In the genomic region with DNA sequence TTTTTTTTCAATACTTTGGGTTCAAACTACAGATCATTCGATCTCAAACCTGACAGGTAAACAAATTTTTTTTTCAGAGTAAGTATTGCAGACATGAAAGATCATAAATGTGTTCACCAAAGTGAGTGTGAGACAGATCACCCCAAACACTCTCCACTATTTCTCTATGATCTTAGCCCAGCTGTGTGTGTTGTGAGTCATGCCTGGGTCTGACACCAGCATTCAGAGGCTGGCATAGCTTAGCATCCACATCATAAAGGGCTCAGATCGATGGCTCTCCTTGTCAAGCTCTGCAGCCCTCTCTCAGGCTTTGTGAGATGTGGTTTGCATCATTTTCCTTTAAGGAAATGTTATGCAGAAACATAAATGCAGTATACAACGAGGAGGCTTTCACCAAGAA, we compare ENCODE assay signal across 9 cellular contexts.
DNase-seq lines count a peak whose midpoint lies in the region; ATAC-seq, FAIRE-seq and TF ChIP-seq lines count a peak whose summit lies in the region.
"Had no signal": no experiment of that assay in that cellular context is flagged by ENCODE, and none has a peak within 500 bp of the region (broad histone marks: within the 10 kb centered on the region; RNA-seq: fewer than 3 reads in every experiment).

No MANE protein-coding gene starts in this region.

- 58 to 63% (median 60%) methylated on average over 3 of the region's 3 CpGs for WGBS in psoas muscle, 3 donors

- TF ChIP-seq CTCF in astrocyte (IDR thresholded peaks at IDR 0.05; ENCODE audit: insufficient read depth, low read depth, low read length) (no peak), lower lobe of right lung (IDR thresholded peaks at IDR 0.05) (no peak), psoas muscle (IDR thresholded peaks at IDR 0.05) (no peak)

- H2AFZ ChIP-seq in astrocyte (ENCODE audit: low read depth, low read length): no peak overlapping the region

- peaks cover 3% of the 10 kb centered on the region for H3K36me3 Mint-ChIP-seq in astrocyte (ENCODE audit: low read depth, unreplicated experiment)

- peak overlapping the region; percentile 37 for H3K4me3 Mint-ChIP-seq in astrocyte (ENCODE audit: unreplicated experiment)

- H3K4me1 ChIP-seq in HUES48 (ENCODE audit: control insufficient read depth, insufficient read depth, low read length): peaks cover 46% of the 10 kb centered on the region
- peaks cover 34% of the 10 kb centered on the region for H3K4me1 ChIP-seq in astrocyte (ENCODE audit: insufficient read depth, low read length)
- H3K4me1 ChIP-seq in lower lobe of right lung: peaks cover 48% of the 10 kb centered on the region
- H3K4me1 ChIP-seq in psoas muscle: peaks cover 28% of the 10 kb centered on the region

- intact Hi-C loops in lower lobe of right lung (cut with DNase I) (no loop called here), psoas muscle (cut with DNase I) (no loop called here)

- no peaks in the 10 kb centered on the region for H4K20me1 ChIP-seq in astrocyte (ENCODE audit: insufficient read depth, low read length)

- H3K27ac Mint-ChIP-seq in astrocyte (ENCODE audit: unreplicated experiment): peak overlapping the region; percentile 100

- peak; percentile 79 for DNase-seq in AG20443 (ENCODE audit: low spot score)
- DNase-seq in astrocyte (ENCODE audit: low read depth): peak; percentile 84
- DNase-seq in lower lobe of right lung: no peak
- no peak for DNase-seq in UCSD-AML1 (lab: John Stamatoyannopoulos, UW; ENCODE audit: unreplicated experiment)
- no peak for DNase-seq in psoas muscle
- DNase-seq in NCI-H1930 (lab: John Stamatoyannopoulos, UW): no peak
- DNase-seq: stimulated activated naive CD4-positive, alpha-beta T cell had no signal

- H3K27ac ChIP-seq in HUES48 (ENCODE audit: low read depth, low read length) (peak overlapping the region; percentile 43), astrocyte (ENCODE audit: low read depth, low read length) (peak overlapping the region; percentile 22), lower lobe of right lung (peak overlapping the region; percentile 54), psoas muscle (no peak overlapping the region)

- H3K27me3 Mint-ChIP-seq in astrocyte (ENCODE audit: low read depth, unreplicated experiment): no peaks in the 10 kb centered on the region

- H3K9me3 Mint-ChIP-seq in astrocyte (ENCODE audit: unreplicated experiment): no peaks in the 10 kb centered on the region

- no peak for ATAC-seq in lower lobe of right lung
- ATAC-seq in HG03045 (IDR thresholded peaks at IDR 0.05; ENCODE audit: unreplicated experiment): no peak
- no peak for ATAC-seq in psoas muscle

- H3K27me3 ChIP-seq in HUES48 (ENCODE audit: control insufficient read depth, insufficient read depth, low read length): no peaks in the 10 kb centered on the region
- no peaks in the 10 kb centered on the region for H3K27me3 ChIP-seq in astrocyte (ENCODE audit: insufficient read depth, low read length)
- no peaks in the 10 kb centered on the region for H3K27me3 ChIP-seq in lower lobe of right lung (ENCODE audit: low read depth)
- no peaks in the 10 kb centered on the region for H3K27me3 ChIP-seq in psoas muscle (ENCODE audit: insufficient read depth in 3 of 3, low read length in 2 of 3)

- H3K4me2 ChIP-seq in astrocyte (ENCODE audit: low read length): peak overlapping the region; percentile 3

- H3K9me3 ChIP-seq in HUES48 (ENCODE audit: control insufficient read depth, insufficient read depth, low read length) (no peaks in the 10 kb centered on the region), astrocyte (ENCODE audit: insufficient read depth, low read depth, low read length) (no peaks in the 10 kb centered on the region), lower lobe of right lung (no peaks in the 10 kb centered on the region), psoas muscle (no peaks in the 10 kb centered on the region)

- H3K4me1 Mint-ChIP-seq in astrocyte (ENCODE audit: low read depth, unreplicated experiment): peaks cover 53% of the 10 kb centered on the region

- peaks cover 26% of the 10 kb centered on the region for H3K79me2 ChIP-seq in astrocyte (ENCODE audit: insufficient read depth, low read length)

- H3K9ac ChIP-seq in HUES48 (ENCODE audit: low read depth, low read length) (no peak overlapping the region), astrocyte (ENCODE audit: low read length) (no peak overlapping the region)

- FAIRE-seq in astrocyte (lab: Jason Lieb, UNC): peak; percentile 55

- no peaks in the 10 kb centered on the region for H3K36me3 ChIP-seq in HUES48 (ENCODE audit: control insufficient read depth, insufficient read depth, low read length)
- no peaks in the 10 kb centered on the region for H3K36me3 ChIP-seq in astrocyte (ENCODE audit: insufficient read depth, low read length)
- H3K36me3 ChIP-seq in lower lobe of right lung: no peaks in the 10 kb centered on the region
- no peaks in the 10 kb centered on the region for H3K36me3 ChIP-seq in psoas muscle (ENCODE audit: insufficient read depth in 1 of 2, low read depth in 1 of 2)

- H3K4me3 ChIP-seq in HUES48 (ENCODE audit: low read depth, low read length) (no peak overlapping the region), astrocyte (ENCODE audit: insufficient read depth, low read depth, low read length) (no peak overlapping the region), lower lobe of right lung (no peak overlapping the region), psoas muscle (no peak overlapping the region)

Comparison
In these comparisons a context has a peak if more than half of its experiments do, and no peak if none do; other contexts are left out.
1. DNase-seq: peak in AG20443 (single experiment) and astrocyte (single experiment); none in lower lobe of right lung (single experiment), UCSD-AML1 (single experiment), psoas muscle (0 of 2) and NCI-H1930 (0 of 2).